ENCODE assay signal across 1 cellular context in the genomic region with DNA sequence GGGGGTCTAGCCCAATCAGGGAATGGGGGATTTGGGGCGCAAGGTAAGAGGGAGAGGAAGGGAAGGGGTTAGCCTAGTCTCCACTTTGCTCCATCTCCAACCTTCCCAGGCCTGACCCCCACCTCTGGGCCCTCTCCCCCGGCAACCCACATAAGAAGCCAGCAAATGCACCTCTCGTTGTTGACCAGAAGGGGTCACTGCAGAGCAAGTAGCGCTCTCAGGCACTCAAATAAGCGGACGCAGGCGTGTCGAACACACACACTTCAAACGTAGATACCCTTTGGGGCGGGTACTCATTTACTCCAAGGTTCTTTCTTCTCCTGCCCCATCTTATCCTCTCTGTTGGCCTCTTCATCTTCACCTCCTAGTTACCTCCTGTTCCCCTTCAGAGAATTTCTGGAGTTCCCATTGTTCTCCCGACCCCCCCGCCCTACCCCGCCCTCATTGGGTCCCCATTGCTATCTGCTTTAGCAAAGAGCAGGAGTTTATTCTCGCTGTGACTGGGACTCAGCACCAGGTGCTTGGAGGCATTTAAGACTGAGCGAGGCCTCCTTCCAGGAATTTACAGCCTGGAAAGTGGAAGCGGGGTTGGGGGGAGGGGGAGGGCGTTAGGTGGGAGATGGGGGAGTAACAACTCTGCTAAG.
TF ChIP-seq lines count a peak whose summit lies in the region.

No MANE protein-coding gene starts in this region.

TF ChIP-seq in liver, 16 proteins besides CTCF, POLR2A, EP300 and RAD21 (continued from another document):
- TF ChIP-seq, protein P1, sequence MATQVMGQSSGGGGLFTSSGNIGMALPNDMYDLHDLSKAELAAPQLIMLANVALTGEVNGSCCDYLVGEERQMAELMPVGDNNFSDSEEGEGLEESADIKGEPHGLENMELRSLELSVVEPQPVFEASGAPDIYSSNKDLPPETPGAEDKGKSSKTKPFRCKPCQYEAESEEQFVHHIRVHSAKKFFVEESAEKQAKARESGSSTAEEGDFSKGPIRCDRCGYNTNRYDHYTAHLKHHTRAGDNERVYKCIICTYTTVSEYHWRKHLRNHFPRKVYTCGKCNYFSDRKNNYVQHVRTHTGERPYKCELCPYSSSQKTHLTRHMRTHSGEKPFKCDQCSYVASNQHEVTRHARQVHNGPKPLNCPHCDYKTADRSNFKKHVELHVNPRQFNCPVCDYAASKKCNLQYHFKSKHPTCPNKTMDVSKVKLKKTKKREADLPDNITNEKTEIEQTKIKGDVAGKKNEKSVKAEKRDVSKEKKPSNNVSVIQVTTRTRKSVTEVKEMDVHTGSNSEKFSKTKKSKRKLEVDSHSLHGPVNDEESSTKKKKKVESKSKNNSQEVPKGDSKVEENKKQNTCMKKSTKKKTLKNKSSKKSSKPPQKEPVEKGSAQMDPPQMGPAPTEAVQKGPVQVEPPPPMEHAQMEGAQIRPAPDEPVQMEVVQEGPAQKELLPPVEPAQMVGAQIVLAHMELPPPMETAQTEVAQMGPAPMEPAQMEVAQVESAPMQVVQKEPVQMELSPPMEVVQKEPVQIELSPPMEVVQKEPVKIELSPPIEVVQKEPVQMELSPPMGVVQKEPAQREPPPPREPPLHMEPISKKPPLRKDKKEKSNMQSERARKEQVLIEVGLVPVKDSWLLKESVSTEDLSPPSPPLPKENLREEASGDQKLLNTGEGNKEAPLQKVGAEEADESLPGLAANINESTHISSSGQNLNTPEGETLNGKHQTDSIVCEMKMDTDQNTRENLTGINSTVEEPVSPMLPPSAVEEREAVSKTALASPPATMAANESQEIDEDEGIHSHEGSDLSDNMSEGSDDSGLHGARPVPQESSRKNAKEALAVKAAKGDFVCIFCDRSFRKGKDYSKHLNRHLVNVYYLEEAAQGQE (IDR thresholded peaks at IDR 0.05), result no peak
- TF ChIP-seq, protein P2, sequence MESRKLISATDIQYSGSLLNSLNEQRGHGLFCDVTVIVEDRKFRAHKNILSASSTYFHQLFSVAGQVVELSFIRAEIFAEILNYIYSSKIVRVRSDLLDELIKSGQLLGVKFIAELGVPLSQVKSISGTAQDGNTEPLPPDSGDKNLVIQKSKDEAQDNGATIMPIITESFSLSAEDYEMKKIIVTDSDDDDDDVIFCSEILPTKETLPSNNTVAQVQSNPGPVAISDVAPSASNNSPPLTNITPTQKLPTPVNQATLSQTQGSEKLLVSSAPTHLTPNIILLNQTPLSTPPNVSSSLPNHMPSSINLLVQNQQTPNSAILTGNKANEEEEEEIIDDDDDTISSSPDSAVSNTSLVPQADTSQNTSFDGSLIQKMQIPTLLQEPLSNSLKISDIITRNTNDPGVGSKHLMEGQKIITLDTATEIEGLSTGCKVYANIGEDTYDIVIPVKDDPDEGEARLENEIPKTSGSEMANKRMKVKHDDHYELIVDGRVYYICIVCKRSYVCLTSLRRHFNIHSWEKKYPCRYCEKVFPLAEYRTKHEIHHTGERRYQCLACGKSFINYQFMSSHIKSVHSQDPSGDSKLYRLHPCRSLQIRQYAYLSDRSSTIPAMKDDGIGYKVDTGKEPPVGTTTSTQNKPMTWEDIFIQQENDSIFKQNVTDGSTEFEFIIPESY (IDR thresholded peaks at IDR 0.05), result no peak
- TF ChIP-seq JUND (IDR thresholded peaks at IDR 0.05) (no peak), FOXA2 (IDR thresholded peaks at IDR 0.05) (no peak)
TF ChIP-seq in liver: peak in this region for 0.
